In the genomic region with DNA sequence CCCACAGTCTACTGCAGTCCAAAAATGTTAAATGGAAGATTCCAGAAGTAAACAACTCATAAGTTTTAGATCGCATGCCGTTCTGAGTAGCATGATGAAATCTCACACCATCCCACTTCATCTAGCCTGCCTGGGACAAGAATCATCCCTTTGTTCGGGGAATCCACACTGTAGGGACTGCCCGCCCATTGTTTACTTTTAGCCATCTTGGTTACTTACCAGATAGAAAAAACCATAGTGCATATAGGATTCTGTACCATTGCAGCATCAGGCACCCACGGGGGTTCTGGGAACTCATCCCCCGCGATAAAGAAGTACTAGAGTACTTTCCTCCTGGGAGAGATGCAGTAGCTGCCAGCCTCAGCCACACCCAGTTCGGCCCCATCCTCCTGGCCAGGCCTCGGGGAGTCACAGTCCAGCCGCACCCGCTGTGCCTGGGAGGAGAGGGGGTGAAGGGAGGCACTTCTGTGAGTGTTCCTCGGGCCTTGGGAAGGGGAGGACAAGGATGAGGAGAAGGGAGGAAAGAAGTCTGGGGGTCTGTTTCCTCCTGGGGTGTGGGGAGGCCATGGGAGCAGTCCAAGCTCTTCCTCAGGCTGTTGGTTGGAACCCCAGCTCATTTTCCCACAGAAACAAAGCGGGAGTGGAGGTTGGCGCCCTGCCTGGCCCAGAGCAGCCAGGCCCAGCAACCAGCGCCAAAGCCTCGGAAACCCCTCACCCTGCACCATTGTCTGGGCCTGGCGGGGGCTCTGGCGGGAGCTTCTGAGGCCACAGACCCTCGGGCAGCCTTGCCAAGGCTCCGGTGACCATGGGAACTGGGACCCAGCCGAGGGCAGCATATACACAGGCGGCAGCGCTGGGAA, we compare ENCODE assay signal across 6 cellular contexts.
A peak's percentile ranks its signal among the peaks of the same experiment; 100 is the strongest.
DNase-seq lines count a peak whose midpoint lies in the region; ATAC-seq and TF ChIP-seq lines count a peak whose summit lies in the region.

No MANE protein-coding gene starts in this region.

- peak overlapping the region in 2 of 3 experiments; percentile 85 to 87 for H3K27ac Mint-ChIP-seq in nephron

- peaks cover 34% of the 10 kb centered on the region for H3K4me1 Mint-ChIP-seq in nephron

- no peaks in the 10 kb centered on the region for H3K36me3 Mint-ChIP-seq in nephron (ENCODE audit: low read depth)

- ATAC-seq in GM21786 (IDR thresholded peaks at IDR 0.05; ENCODE audit: unreplicated experiment) (no peak), GM21423 (IDR thresholded peaks at IDR 0.05; ENCODE audit: unreplicated experiment) (no peak)

- H3K4me3 Mint-ChIP-seq in nephron: no peak overlapping the region

- H3K4me3 ChIP-seq in cardiac fibroblast (replicated peaks in 1 of 2; ENCODE audit: low read depth in 2 of 2, low read length in 2 of 2): peak overlapping the region in 1 of 2 donors; percentile 1

- H3K27me3 Mint-ChIP-seq in nephron (ENCODE audit: low read depth): no peaks in the 10 kb centered on the region

- peak; percentile 48 for DNase-seq in D341Med (ENCODE audit: low spot score)
- DNase-seq in cardiac fibroblast (ENCODE audit: low read depth in 2 of 2): peak; percentile 75 to 79
- DNase-seq in NCI-H510A treated with DMSO at 0.1 percent for 48 hours (lab: John Stamatoyannopoulos, UW): no peak

- H3K9me3 Mint-ChIP-seq in nephron: no peaks in the 10 kb centered on the region

- TF ChIP-seq CTCF in cardiac fibroblast (IDR thresholded peaks at IDR 0.05; ENCODE audit: low read depth, low read length) (no peak), nephron (IDR thresholded peaks at IDR 0.05; ENCODE audit: unreplicated experiment in 3 of 3) (no peak)
